Comparison of ENCODE assay signal across 2 cellular contexts in genomic region chrX:129982300-129983246, GRCh38.
TF ChIP-seq lines count a peak whose summit lies in the region.

Gene BCORL1 (plus strand): TSS chrX:129982635. CDS start chrX:130005232, 22,597 bp downstream.

TF ChIP-seq in A549, 52 proteins besides CTCF, POLR2A, EP300 and RAD21 (continued from another document):
- TF ChIP-seq MAX (IDR thresholded peaks at IDR 0.05) = peak; percentile 48
- no peak for TF ChIP-seq NFE2L2 (conservative IDR thresholded peaks at IDR 0.05; ENCODE audit: low read length)
- TF ChIP-seq EHMT2 (IDR thresholded peaks at IDR 0.05; ENCODE audit: low read depth) = no peak
- TF ChIP-seq REST (IDR thresholded peaks at IDR 0.05) = no peak
- peak; percentile 99 for TF ChIP-seq MAZ (IDR thresholded peaks at IDR 0.05; ENCODE audit: borderline replicate concordance, low read depth, low read length)
- TF ChIP-seq RARB (CRISPR knock-in tag; IDR thresholded peaks at IDR 0.05) = no peak
- 0 out of 3 replicates have a peak, but pooled peaks have one; percentile 6 for TF ChIP-seq SMC3 (IDR thresholded peaks at IDR 0.05)
- TF ChIP-seq PHF8 (IDR thresholded peaks at IDR 0.05; ENCODE audit: borderline replicate concordance, low read depth) = peak; percentile 63; the same call in 1 of the 2 replicates
- TF ChIP-seq, protein P1, sequence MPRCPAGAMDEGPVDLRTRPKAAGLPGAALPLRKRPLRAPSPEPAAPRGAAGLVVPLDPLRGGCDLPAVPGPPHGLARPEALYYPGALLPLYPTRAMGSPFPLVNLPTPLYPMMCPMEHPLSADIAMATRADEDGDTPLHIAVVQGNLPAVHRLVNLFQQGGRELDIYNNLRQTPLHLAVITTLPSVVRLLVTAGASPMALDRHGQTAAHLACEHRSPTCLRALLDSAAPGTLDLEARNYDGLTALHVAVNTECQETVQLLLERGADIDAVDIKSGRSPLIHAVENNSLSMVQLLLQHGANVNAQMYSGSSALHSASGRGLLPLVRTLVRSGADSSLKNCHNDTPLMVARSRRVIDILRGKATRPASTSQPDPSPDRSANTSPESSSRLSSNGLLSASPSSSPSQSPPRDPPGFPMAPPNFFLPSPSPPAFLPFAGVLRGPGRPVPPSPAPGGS (IDR thresholded peaks at IDR 0.05) = peak; percentile 78; the same call in 2 of the 3 replicates
- TF ChIP-seq, protein P2, sequence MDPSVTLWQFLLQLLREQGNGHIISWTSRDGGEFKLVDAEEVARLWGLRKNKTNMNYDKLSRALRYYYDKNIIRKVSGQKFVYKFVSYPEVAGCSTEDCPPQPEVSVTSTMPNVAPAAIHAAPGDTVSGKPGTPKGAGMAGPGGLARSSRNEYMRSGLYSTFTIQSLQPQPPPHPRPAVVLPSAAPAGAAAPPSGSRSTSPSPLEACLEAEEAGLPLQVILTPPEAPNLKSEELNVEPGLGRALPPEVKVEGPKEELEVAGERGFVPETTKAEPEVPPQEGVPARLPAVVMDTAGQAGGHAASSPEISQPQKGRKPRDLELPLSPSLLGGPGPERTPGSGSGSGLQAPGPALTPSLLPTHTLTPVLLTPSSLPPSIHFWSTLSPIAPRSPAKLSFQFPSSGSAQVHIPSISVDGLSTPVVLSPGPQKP (IDR thresholded peaks at IDR 0.05; ENCODE audit: low read depth, low read length) = no peak
TF ChIP-seq in A549: peak in this region for 6.

TF ChIP-seq in K562, 482 proteins besides CTCF, POLR2A, EP300 and RAD21 (continued from another document and continues in another):
- TF ChIP-seq SMAD2 (IDR thresholded peaks at IDR 0.05; ENCODE audit: low read depth, low read length) = no peak
- peak; percentile 99 to 100 for TF ChIP-seq MAZ (CRISPR knock-in tag; conservative IDR thresholded peaks at IDR 0.05 in 1 of 2, IDR thresholded peaks at IDR 0.05 in 1 of 2)
- TF ChIP-seq ZNF431 (CRISPR knock-in tag; IDR thresholded peaks at IDR 0.05) = 0 out of 2 replicates have a peak, but pooled peaks have one; percentile 0
- TF ChIP-seq, protein P3, sequence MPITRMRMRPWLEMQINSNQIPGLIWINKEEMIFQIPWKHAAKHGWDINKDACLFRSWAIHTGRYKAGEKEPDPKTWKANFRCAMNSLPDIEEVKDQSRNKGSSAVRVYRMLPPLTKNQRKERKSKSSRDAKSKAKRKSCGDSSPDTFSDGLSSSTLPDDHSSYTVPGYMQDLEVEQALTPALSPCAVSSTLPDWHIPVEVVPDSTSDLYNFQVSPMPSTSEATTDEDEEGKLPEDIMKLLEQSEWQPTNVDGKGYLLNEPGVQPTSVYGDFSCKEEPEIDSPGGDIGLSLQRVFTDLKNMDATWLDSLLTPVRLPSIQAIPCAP (CRISPR knock-in tag; IDR thresholded peaks at IDR 0.05; ENCODE audit: borderline replicate concordance) = no peak
- TF ChIP-seq ZNF668 (CRISPR knock-in tag; IDR thresholded peaks at IDR 0.05) = no peak
- TF ChIP-seq ARHGAP35 (IDR thresholded peaks at IDR 0.05; ENCODE audit: partially characterized antibody) = no peak
- TF ChIP-seq HNRNPLL (IDR thresholded peaks at IDR 0.05; ENCODE audit: low read depth, low read length, poor library complexity, severe bottlenecking) = peak; percentile 47
- no peak for TF ChIP-seq ZNF24 (IDR thresholded peaks at IDR 0.05)
- TF ChIP-seq EP400 (IDR thresholded peaks at IDR 0.05) = peak; percentile 73
- TF ChIP-seq, protein P4, sequence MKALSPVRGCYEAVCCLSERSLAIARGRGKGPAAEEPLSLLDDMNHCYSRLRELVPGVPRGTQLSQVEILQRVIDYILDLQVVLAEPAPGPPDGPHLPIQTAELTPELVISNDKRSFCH (CRISPR knock-in tag; IDR thresholded peaks at IDR 0.05) = no peak
- TF ChIP-seq, protein P4 (tag; IDR thresholded peaks at IDR 0.05) = no peak
- TF ChIP-seq GATAD2B (IDR thresholded peaks at IDR 0.05; ENCODE audit: borderline replicate concordance) = peak; percentile 15; the same call in 1 of the 2 replicates
- no peak for TF ChIP-seq DACH1 (IDR thresholded peaks at IDR 0.05; ENCODE audit: partially characterized antibody)
- TF ChIP-seq NFIX (CRISPR knock-in tag; IDR thresholded peaks at IDR 0.05; ENCODE audit: low read depth) = no peak
- peak; percentile 43 to 77; a peak in 1 of 4 replicates for TF ChIP-seq MNT (conservative IDR thresholded peaks at IDR 0.05)
- TF ChIP-seq AFF4 (CRISPR knock-in tag; IDR thresholded peaks at IDR 0.05) = peak; percentile 78; the same call in 1 of the 2 replicates
- peak; percentile 93 for TF ChIP-seq KDM5B (IDR thresholded peaks at IDR 0.05; ENCODE audit: insufficient replicate concordance, low read depth, low read length)
- TF ChIP-seq, protein P5, sequence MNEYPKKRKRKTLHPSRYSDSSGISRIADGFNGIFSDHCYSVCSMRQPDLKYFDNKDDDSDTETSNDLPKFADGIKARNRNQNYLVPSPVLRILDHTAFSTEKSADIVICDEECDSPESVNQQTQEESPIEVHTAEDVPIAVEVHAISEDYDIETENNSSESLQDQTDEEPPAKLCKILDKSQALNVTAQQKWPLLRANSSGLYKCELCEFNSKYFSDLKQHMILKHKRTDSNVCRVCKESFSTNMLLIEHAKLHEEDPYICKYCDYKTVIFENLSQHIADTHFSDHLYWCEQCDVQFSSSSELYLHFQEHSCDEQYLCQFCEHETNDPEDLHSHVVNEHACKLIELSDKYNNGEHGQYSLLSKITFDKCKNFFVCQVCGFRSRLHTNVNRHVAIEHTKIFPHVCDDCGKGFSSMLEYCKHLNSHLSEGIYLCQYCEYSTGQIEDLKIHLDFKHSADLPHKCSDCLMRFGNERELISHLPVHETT (CRISPR knock-in tag; conservative IDR thresholded peaks at IDR 0.05 in 1 of 2, IDR thresholded peaks at IDR 0.05 in 1 of 2) = peak in 1 of 2 experiments; percentile 58; a peak in 2 of 4 replicates
- TF ChIP-seq, protein P6, sequence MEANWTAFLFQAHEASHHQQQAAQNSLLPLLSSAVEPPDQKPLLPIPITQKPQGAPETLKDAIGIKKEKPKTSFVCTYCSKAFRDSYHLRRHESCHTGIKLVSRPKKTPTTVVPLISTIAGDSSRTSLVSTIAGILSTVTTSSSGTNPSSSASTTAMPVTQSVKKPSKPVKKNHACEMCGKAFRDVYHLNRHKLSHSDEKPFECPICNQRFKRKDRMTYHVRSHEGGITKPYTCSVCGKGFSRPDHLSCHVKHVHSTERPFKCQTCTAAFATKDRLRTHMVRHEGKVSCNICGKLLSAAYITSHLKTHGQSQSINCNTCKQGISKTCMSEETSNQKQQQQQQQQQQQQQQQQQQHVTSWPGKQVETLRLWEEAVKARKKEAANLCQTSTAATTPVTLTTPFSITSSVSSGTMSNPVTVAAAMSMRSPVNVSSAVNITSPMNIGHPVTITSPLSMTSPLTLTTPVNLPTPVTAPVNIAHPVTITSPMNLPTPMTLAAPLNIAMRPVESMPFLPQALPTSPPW (CRISPR knock-in tag; IDR thresholded peaks at IDR 0.05) = peak; percentile 98
- TF ChIP-seq ATF1 (CRISPR knock-in tag; IDR thresholded peaks at IDR 0.05) = 0 out of 2 replicates have a peak, but pooled peaks have one; percentile 26
- TF ChIP-seq ATF1 (tag; IDR thresholded peaks at IDR 0.05) = peak; percentile 76
- peak; percentile 35; the same call in 1 of the 2 replicates for TF ChIP-seq NKRF (IDR thresholded peaks at IDR 0.05; ENCODE audit: borderline replicate concordance)
- TF ChIP-seq ZNF143 (CRISPR knock-in tag; IDR thresholded peaks at IDR 0.05) = peak; percentile 94
- TF ChIP-seq ZNF165 (CRISPR knock-in tag; IDR thresholded peaks at IDR 0.05; ENCODE audit: borderline replicate concordance) = no peak
- TF ChIP-seq SIX5 (IDR thresholded peaks at IDR 0.05; ENCODE audit: borderline replicate concordance in 1 of 2, insufficient read depth in 1 of 2, low read depth in 1 of 2, low read length in 2 of 2) = peak; percentile 65 to 83; a peak in 3 of 4 replicates
- TF ChIP-seq ZSCAN32 (CRISPR knock-in tag; IDR thresholded peaks at IDR 0.05) = no peak
- no peak for TF ChIP-seq ZNF146 (CRISPR knock-in tag; IDR thresholded peaks at IDR 0.05; ENCODE audit: unreplicated experiment)
- TF ChIP-seq PHF8 (IDR thresholded peaks at IDR 0.05; ENCODE audit: borderline replicate concordance, low read length) = peak; percentile 64; the same call in 1 of the 2 replicates
- no peak for TF ChIP-seq ZBTB26 (CRISPR knock-in tag; IDR thresholded peaks at IDR 0.05)
- no peak for TF ChIP-seq XRCC4 (IDR thresholded peaks at IDR 0.05; ENCODE audit: extremely low read depth, insufficient read depth, insufficient read length)
- TF ChIP-seq PHF21A (IDR thresholded peaks at IDR 0.05; ENCODE audit: borderline replicate concordance, low read depth) = 0 out of 2 replicates have a peak, but pooled peaks have one; percentile 24
- TF ChIP-seq ZNF551 (CRISPR knock-in tag; IDR thresholded peaks at IDR 0.05) = no peak
- TF ChIP-seq SAP30 (IDR thresholded peaks at IDR 0.05; ENCODE audit: borderline replicate concordance, insufficient read depth, low read depth, low read length, poor library complexity, severe bottlenecking) = peak; percentile 26
- TF ChIP-seq RB1 (IDR thresholded peaks at IDR 0.05; ENCODE audit: low read depth) = peak; percentile 44; the same call in 1 of the 2 replicates
- TF ChIP-seq MCM3 (IDR thresholded peaks at IDR 0.05) = no peak
- TF ChIP-seq TAF9B (IDR thresholded peaks at IDR 0.05; ENCODE audit: partially characterized antibody) = peak; percentile 86
- 0 out of 4 replicates have a peak, but pooled peaks of 1 of the 2 experiments have one; percentile 43 for TF ChIP-seq SRF (CRISPR knock-in tag; IDR thresholded peaks at IDR 0.05)
- TF ChIP-seq CXXC5 (CRISPR knock-in tag; IDR thresholded peaks at IDR 0.05) = peak; percentile 59
- no peak for TF ChIP-seq ZKSCAN1 (IDR thresholded peaks at IDR 0.05; ENCODE audit: low read depth, low read length)
